12 cellular contexts compared by ENCODE assay signal in the genomic region with DNA sequence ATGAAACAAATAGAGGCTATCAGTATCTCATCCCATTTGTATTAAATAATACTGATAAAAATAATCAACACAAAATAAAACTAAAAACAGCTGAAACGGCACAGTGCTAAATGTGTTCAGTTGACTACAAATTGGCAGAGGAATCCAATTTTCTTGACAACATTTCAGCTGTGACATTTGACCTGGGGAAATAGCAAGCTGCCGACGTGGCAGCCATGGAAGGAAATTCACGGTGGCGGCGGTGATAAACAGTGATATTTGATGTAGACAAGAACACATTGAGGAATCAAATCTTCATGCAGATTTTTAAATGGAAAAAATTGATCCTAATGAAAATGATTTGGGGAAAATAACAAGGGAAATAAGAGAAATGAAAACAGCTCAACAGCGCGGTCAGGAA.
"Had no signal": no experiment of that assay in that cellular context is flagged by ENCODE, and none has a peak within 500 bp of the region (broad histone marks: within the 10 kb centered on the region; RNA-seq: fewer than 3 reads in every experiment).

No MANE protein-coding gene starts in this region.

- H3K27me3 ChIP-seq: ascending aorta, gastrocnemius medialis, neural progenitor cell had no signal

- ATAC-seq: activated naive CD8-positive, alpha-beta T cell treated with anti-CD3 and anti-CD28 coated beads, Interleukin-2, amount 50 U/mL, for 24 hours; gastrocnemius medialis; heart right ventricle; left colon had no signal

- H3K9me3 ChIP-seq: ascending aorta, esophagus squamous epithelium, gastrocnemius medialis had no signal

- H3K4me2 ChIP-seq: neural progenitor cell had no signal

- DNase-seq: activated CD4-positive, alpha-beta T cell treated with anti-CD3 and anti-CD28 coated beads for 1 hour; activated CD4-positive, alpha-beta T cell treated with anti-CD3 and anti-CD28 coated beads, Interleukin-2, amount 50 U/mL, for 4 hours; activated naive CD4-positive, alpha-beta T cell treated with anti-CD3 and anti-CD28 coated beads for 36 hours; activated naive CD8-positive, alpha-beta T cell treated with anti-CD3 and anti-CD28 coated beads, Interleukin-2, amount 50 U/mL, for 24 hours; esophagus squamous epithelium; gastrocnemius medialis; heart right ventricle; stimulated activated CD4-positive, alpha-beta T cell treated with anti-CD3 and anti-CD28 coated beads, Interleukin-1b, Interleukin-23, amount 100 ng/mL, for 48 hours had no signal

- H3K4me3 ChIP-seq: ascending aorta, esophagus squamous epithelium, gastrocnemius medialis, heart right ventricle, lung, neural progenitor cell had no signal

- H3K4me1 ChIP-seq: ascending aorta, esophagus squamous epithelium, gastrocnemius medialis, heart right ventricle, neural progenitor cell had no signal

- H3K9ac ChIP-seq: neural progenitor cell had no signal

- H3K36me3 ChIP-seq: ascending aorta, esophagus squamous epithelium, gastrocnemius medialis, heart right ventricle, neural progenitor cell had no signal

- H3K27ac ChIP-seq: ascending aorta, esophagus squamous epithelium, gastrocnemius medialis, heart right ventricle, neural progenitor cell had no signal

- H2AFZ ChIP-seq: neural progenitor cell had no signal
